1 cellular context compared by ENCODE assay signal in the genomic region with DNA sequence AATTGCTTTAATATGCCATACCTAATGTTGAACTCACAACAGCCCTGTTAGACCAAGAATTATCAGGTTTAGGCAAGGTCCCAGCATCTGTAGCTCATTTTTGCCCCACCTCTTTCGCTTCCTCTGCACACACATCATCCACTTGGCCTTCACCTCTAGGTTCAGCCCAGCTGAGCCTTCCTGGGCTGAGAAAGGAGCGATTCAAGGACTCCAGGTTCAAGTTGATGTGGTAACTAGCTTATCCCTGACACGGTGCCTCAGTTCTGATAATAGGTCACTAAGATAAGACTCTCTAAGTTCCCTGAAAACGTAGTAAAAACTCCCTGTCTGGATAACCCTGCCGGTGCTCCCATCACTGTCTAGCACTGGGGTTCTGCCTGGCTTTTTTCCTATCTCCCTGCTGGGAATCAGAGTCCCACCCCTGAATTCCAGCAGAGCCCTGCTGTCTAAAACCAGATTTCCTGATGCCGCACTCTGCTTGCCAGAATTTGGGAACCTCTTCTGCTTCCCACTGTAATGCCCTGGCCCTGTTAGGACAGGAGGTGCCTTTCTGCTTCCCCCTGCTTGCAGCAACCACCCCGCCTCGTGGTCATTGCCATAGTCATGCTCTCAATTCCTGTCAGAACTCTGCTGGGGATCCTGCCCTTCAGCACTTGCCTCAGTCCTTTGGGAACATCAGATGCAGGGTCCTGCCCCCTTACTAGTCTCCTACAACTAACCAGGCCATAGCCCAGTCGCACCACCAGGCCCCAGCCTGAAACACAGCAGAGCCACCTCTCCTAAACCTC.
TF ChIP-seq lines count a peak whose summit lies in the region.

No MANE protein-coding gene starts in this region.

TF ChIP-seq in H1, 55 proteins besides CTCF, POLR2A, EP300 and RAD21:
- TF ChIP-seq PHF8 (conservative IDR thresholded peaks at IDR 0.05; ENCODE audit: low read depth, low read length) (no peak), SP2 (IDR thresholded peaks at IDR 0.05; ENCODE audit: low read length) (no peak), CHD1 (IDR thresholded peaks at IDR 0.05; ENCODE audit: low read depth, low read length) (no peak), FOSL1 (IDR thresholded peaks at IDR 0.05; ENCODE audit: insufficient read depth, low read depth, low read length) (no peak), CEBPB (IDR thresholded peaks at IDR 0.05; ENCODE audit: low read depth, low read length) (no peak)
- TF ChIP-seq, protein P1, sequence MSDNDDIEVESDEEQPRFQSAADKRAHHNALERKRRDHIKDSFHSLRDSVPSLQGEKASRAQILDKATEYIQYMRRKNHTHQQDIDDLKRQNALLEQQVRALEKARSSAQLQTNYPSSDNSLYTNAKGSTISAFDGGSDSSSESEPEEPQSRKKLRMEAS (IDR thresholded peaks at IDR 0.05), result no peak
